8 cellular contexts compared by ENCODE assay signal in genomic region chr19:3034194-3034844, GRCh38. TPM values are rescaled to one million over a fixed set of nuclear protein-coding genes. Genes with fewer than 3 reads are reported as not detected.
DNase-seq lines count a peak whose midpoint lies in the region; ATAC-seq lines count a peak whose summit lies in the region.

No MANE protein-coding gene starts in this region.

- no peaks in the 10 kb centered on the region for H3K9me3 ChIP-seq in subcutaneous abdominal adipose tissue (ENCODE audit: control insufficient read depth in 5 of 5, low read length in 5 of 5)

- H3K27me3 Mint-ChIP-seq in activated naive CD8-positive, alpha-beta T cell: no peaks in the 10 kb centered on the region

- intact Hi-C loops in left colon (cut with DNase I, micrococcal nuclease): no loop called here

- peak overlapping the region; percentile 94 for H3K27ac Mint-ChIP-seq in activated naive CD8-positive, alpha-beta T cell

- H3K36me3 Mint-ChIP-seq in activated naive CD8-positive, alpha-beta T cell: no peaks in the 10 kb centered on the region

- peaks cover 21% of the 10 kb centered on the region for H3K4me1 Mint-ChIP-seq in activated naive CD8-positive, alpha-beta T cell (ENCODE audit: low read depth)

- DNase-seq in NCI-H2196 (lab: John Stamatoyannopoulos, UW; ENCODE audit: unreplicated experiment): peak; percentile 38
- DNase-seq in NCI-H2196 treated with DMSO at 0.1 percent for 48 hours (lab: John Stamatoyannopoulos, UW; ENCODE audit: unreplicated experiment): no peak
- peak in 1 of 2 donors; percentile 36 for DNase-seq in left colon
- no peak for DNase-seq in RPMI8226
- no peak for DNase-seq in activated CD4-positive, alpha-beta T cell treated with anti-CD3 and anti-CD28 coated beads, Interleukin-2, amount 50 U/mL, for 1 hour

- ATAC-seq in left colon (peak; percentile 7), HG02938 (IDR thresholded peaks at IDR 0.05; ENCODE audit: unreplicated experiment) (no peak)

- no peaks in the 10 kb centered on the region for H3K9me3 Mint-ChIP-seq in activated naive CD8-positive, alpha-beta T cell (ENCODE audit: low read depth)

- peak overlapping the region in 4 of 5 donors; percentile 72 to 86 (median 75) for H3K4me3 ChIP-seq in subcutaneous abdominal adipose tissue (ENCODE audit: low read depth in 1 of 5, low read length in 5 of 5)

- H3K4me3 Mint-ChIP-seq in activated naive CD8-positive, alpha-beta T cell: peak overlapping the region; percentile 91

- H3K27me3 ChIP-seq in subcutaneous abdominal adipose tissue (ENCODE audit: control insufficient read depth in 5 of 5, insufficient read depth in 4 of 5, low read length in 5 of 5): no peaks in the 10 kb centered on the region

- H3K4me1 ChIP-seq in subcutaneous abdominal adipose tissue (ENCODE audit: control insufficient read depth in 5 of 5, insufficient read depth in 5 of 5, low read length in 5 of 5): peaks cover 4 to 34% (median 25%) of the 10 kb centered on the region in 5 donors

- H3K27ac ChIP-seq in subcutaneous abdominal adipose tissue (ENCODE audit: low read depth, low read length): no peak overlapping the region

- H3K36me3 ChIP-seq in subcutaneous abdominal adipose tissue (ENCODE audit: control insufficient read depth in 5 of 5, insufficient read depth in 5 of 5, low read length in 5 of 5): no peaks in the 10 kb centered on the region

- H3K9ac ChIP-seq in subcutaneous abdominal adipose tissue (ENCODE audit: low read length in 5 of 5): no peak overlapping the region

RNA-seq across cellular contexts. Expression of gene TLE2, which starts 5.2 kb away (rescaled TPM):
- 10 to 100 TPM; 32.9 to 47.9 TPM for total RNA-seq in left colon

RNA-seq across cellular contexts. Expression of gene TLE5, which starts 28.0 kb away (rescaled TPM):
- total RNA-seq in left colon: 100 to 1,000 TPM; 427 to 487 TPM

RNA-seq across cellular contexts. Expression of gene TLE6, which starts 57.0 kb away (rescaled TPM):
- 1 to 10 TPM; 2.2 to 2.6 TPM for total RNA-seq in left colon

RNA-seq across cellular contexts. Expression of gene GNA11, which starts 59.8 kb away (rescaled TPM):
- total RNA-seq in left colon: 100 to 1,000 TPM; 215 to 248 TPM
